ENCODE assay signal across 30 cellular contexts in genomic region chr22:50283821-50284220, GRCh38.
"Had no signal": no experiment of that assay in that cellular context is flagged by ENCODE, and none has a peak within 500 bp of the region (broad histone marks: within the 10 kb centered on the region; RNA-seq: fewer than 3 reads in every experiment).

No MANE protein-coding gene starts in this region.

- H3K27ac Mint-ChIP-seq: activated B cell treated with CpG ODN at 0.5 μM for 24 hours; activated CD8-positive, alpha-beta T cell treated with anti-CD3 and anti-CD28 coated beads for 36 hours; activated naive CD8-positive, alpha-beta T cell; activated T-helper 17 cell treated with anti-CD3 and anti-CD28 coated beads, Interleukin-2, amount 50 U/mL, for 72 hours; effector memory CD8-positive, alpha-beta T cell; T-helper 17 cell; T-helper 2 cell treated with Interferon-gamma antibody and Interleukin-4, amounts not matched to agents 5 μg/mL and 100 μg/mL, for 36 hours had no signal

- H3K4me3 Mint-ChIP-seq: activated B cell treated with CpG ODN at 0.5 μM for 24 hours; activated CD8-positive, alpha-beta T cell treated with anti-CD3 and anti-CD28 coated beads for 36 hours; activated naive CD8-positive, alpha-beta T cell; activated T-cell treated with anti-CD3 and anti-CD28 coated beads, Interleukin-2, amount 50 U/mL, for 4 hours; activated T-helper 17 cell treated with anti-CD3 and anti-CD28 coated beads, Interleukin-2, amount 50 U/mL, for 72 hours; effector memory CD8-positive, alpha-beta T cell; T-helper 2 cell treated with Interferon-gamma antibody and Interleukin-4, amounts not matched to agents 5 μg/mL and 100 μg/mL, for 36 hours had no signal

- DNase-seq: activated B cell treated with CpG ODN at 0.5 μM for 24 hours; activated CD4-positive, alpha-beta T cell treated with anti-CD3 and anti-CD28 coated beads for 48 hours; activated CD4-positive, alpha-beta T cell treated with anti-CD3 and anti-CD28 coated beads, Interleukin-2, amount 50 U/mL, for 1 hour; activated CD4-positive, alpha-beta T cell treated with anti-CD3 and anti-CD28 coated beads, Interleukin-2, amount 50 U/mL, for 48 hours; activated CD8-positive, alpha-beta memory T cell treated with anti-CD3 and anti-CD28 coated beads for 24 hours; activated CD8-positive, alpha-beta T cell treated with anti-CD3 and anti-CD28 coated beads for 36 hours; activated effector memory CD4-positive, alpha-beta T cell treated with Interleukin-2 at 50 U/mL for 16 hours; activated gamma-delta T cell treated with Interleukin-2 at 50 U/mL for 16 hours; activated naive CD4-positive, alpha-beta T cell treated with anti-CD3 and anti-CD28 coated beads, Interleukin-2, amount 50 U/mL, for 16 hours; activated naive CD4-positive, alpha-beta T cell treated with Interleukin-2 at 50 U/mL for 16 hours; activated T-cell treated with anti-CD3 and anti-CD28 coated beads, Interleukin-2, amount 50 U/mL, for 4 hours; amniotic stem cell; anterior cingulate cortex; caudate nucleus; cortex of kidney; dermis blood vessel endothelial cell; effector CD4-positive, alpha-beta T cell; effector memory CD8-positive, alpha-beta T cell; erythroblast; foreskin keratinocyte; gastrocnemius medialis; glutamatergic neuron; heart left ventricle; T-helper 1 cell; T-helper 17 cell; T1000; WERI-Rb-1 had no signal

- H3K4me1 Mint-ChIP-seq: activated B cell treated with CpG ODN at 0.5 μM for 24 hours; activated T-helper 17 cell treated with anti-CD3 and anti-CD28 coated beads, Interleukin-2, amount 50 U/mL, for 72 hours had no signal

- H3K9me3 Mint-ChIP-seq: activated B cell treated with CpG ODN at 0.5 μM for 24 hours; activated CD8-positive, alpha-beta T cell treated with anti-CD3 and anti-CD28 coated beads for 36 hours; activated T-cell treated with anti-CD3 and anti-CD28 coated beads, Interleukin-2, amount 50 U/mL, for 4 hours; activated T-helper 17 cell treated with anti-CD3 and anti-CD28 coated beads, Interleukin-2, amount 50 U/mL, for 72 hours; effector memory CD8-positive, alpha-beta T cell; T-helper 2 cell treated with Interferon-gamma antibody and Interleukin-4, amounts not matched to agents 5 μg/mL and 100 μg/mL, for 36 hours had no signal

- H3K27me3 ChIP-seq: foreskin keratinocyte, gastrocnemius medialis, heart left ventricle had no signal

- H3K27me3 Mint-ChIP-seq: activated B cell treated with CpG ODN at 0.5 μM for 24 hours; activated CD8-positive, alpha-beta T cell treated with anti-CD3 and anti-CD28 coated beads for 36 hours; activated naive CD8-positive, alpha-beta T cell; activated T-helper 17 cell treated with anti-CD3 and anti-CD28 coated beads, Interleukin-2, amount 50 U/mL, for 72 hours; T-helper 17 cell had no signal

- H3K9me3 ChIP-seq: gastrocnemius medialis, heart left ventricle had no signal

- H3K4me1 ChIP-seq: gastrocnemius medialis had no signal

- H3K4me3 ChIP-seq: gastrocnemius medialis, heart left ventricle had no signal

- H3K27ac ChIP-seq: foreskin keratinocyte, gastrocnemius medialis, heart left ventricle, WERI-Rb-1 had no signal

- H3K36me3 Mint-ChIP-seq: activated naive CD8-positive, alpha-beta T cell had no signal
